14 cellular contexts compared by ENCODE assay signal in the genomic region with DNA sequence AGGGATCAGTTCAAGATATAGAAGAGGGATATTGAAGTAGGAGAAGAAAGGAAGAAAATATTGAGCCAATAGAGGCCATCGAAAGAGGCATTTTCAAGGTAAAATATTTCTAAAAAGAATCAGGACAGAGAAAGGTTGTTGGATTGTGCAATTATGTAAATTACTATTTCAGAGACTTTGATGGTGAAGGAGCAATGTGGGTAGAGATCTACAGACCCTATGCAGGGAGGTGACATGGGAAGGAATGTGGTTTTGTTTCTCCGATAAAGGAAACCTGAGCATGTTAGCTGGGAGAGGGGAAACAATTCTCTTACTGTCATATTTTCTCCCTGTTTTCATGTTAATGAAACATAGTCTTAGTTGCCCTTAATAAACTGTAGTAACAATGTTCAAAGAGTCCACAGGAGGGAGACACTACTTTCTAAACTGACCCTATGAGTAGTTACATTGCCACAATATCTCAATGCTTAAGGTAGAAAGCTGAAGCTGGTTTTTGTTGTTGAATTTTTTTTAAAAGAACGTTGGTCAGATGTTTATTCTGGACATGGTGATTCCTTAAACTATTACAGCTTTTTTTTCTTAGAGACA.
DNase-seq lines count a peak whose midpoint lies in the region; ATAC-seq, FAIRE-seq and TF ChIP-seq lines count a peak whose summit lies in the region.
"Had no signal": no experiment of that assay in that cellular context is flagged by ENCODE, and none has a peak within 500 bp of the region (broad histone marks: within the 10 kb centered on the region; RNA-seq: fewer than 3 reads in every experiment).

No MANE protein-coding gene starts in this region.

- H3K27ac ChIP-seq in liver (ENCODE audit: low read depth in 1 of 2, low read length in 2 of 2), result no peak overlapping the region
- H3K27ac ChIP-seq in HepG2 (ENCODE audit: extremely low read length, insufficient read depth, low read length), result no peak overlapping the region
- no peak overlapping the region for H3K27ac ChIP-seq in Panc1 (ENCODE audit: low read length)
- H3K27ac ChIP-seq in MM.1S (ENCODE audit: low read length), result no peak overlapping the region
- H3K27ac ChIP-seq: dorsolateral prefrontal cortex, spleen had no signal

- H3F3A ChIP-seq in MM.1S (ENCODE audit: insufficient read depth, low read length), result no peaks in the 10 kb centered on the region

- H4K20me1 ChIP-seq in HepG2 (ENCODE audit: insufficient read depth, low read length) (no peaks in the 10 kb centered on the region), MM.1S (ENCODE audit: insufficient read depth, low read length) (no peaks in the 10 kb centered on the region)

- H3K36me3 ChIP-seq in liver (ENCODE audit: control insufficient read depth in 4 of 4, insufficient read depth in 3 of 4, low read depth in 1 of 4, low read length in 3 of 4), result no peaks in the 10 kb centered on the region
- H3K36me3 ChIP-seq in HepG2 (replicated peaks in 1 of 2; ENCODE audit: control insufficient read depth in 1 of 2, insufficient read depth in 2 of 2, low read length in 2 of 2), result no peaks in the 10 kb centered on the region
- no peaks in the 10 kb centered on the region for H3K36me3 ChIP-seq in Panc1 (ENCODE audit: control insufficient read depth, insufficient read depth, low read length)
- no peaks in the 10 kb centered on the region for H3K36me3 ChIP-seq in MM.1S (replicated peaks; ENCODE audit: insufficient read depth, low read length)
- H3K36me3 ChIP-seq: spleen had no signal

- H2AFZ ChIP-seq in HepG2 (ENCODE audit: low read length) (no peak overlapping the region), MM.1S (ENCODE audit: low read length) (no peak overlapping the region)

- FAIRE-seq in HepG2 (lab: Jason Lieb, UNC), result no peak

- no peaks in the 10 kb centered on the region for H3K9me2 ChIP-seq in MM.1S (replicated peaks; ENCODE audit: insufficient read depth, low read length)

- H3K9ac ChIP-seq in liver (ENCODE audit: low read depth in 1 of 2, low read length in 2 of 2), result no peak overlapping the region
- H3K9ac ChIP-seq in HepG2 (ENCODE audit: insufficient read depth, low read depth, low read length), result no peak overlapping the region
- H3K9ac ChIP-seq in MM.1S (ENCODE audit: low read length), result no peak overlapping the region

- DNase-seq in HepG2 (ENCODE audit: low spot score) (no peak), Panc1 (ENCODE audit: low read depth, low spot score) (no peak), foreskin melanocyte (peak; percentile 17), MM.1S (no peak), NCI-H2029 treated with DMSO at 0.1 percent for 48 hours (lab: John Stamatoyannopoulos, UW) (no peak)
- DNase-seq: activated CD4-positive, alpha-beta T cell treated with anti-CD3 and anti-CD28 coated beads, Interleukin-2, amount 10 ng/mL, durations not matched to agents 7 days and 5 days; activated naive CD4-positive, alpha-beta T cell treated with Interleukin-2 at 50 U/mL for 16 hours; dorsolateral prefrontal cortex; NCI-H1694; spleen had no signal

- no peak for ATAC-seq in HepG2
- ATAC-seq in Panc1, result no peak
- ATAC-seq in GM19035 (IDR thresholded peaks at IDR 0.05; ENCODE audit: unreplicated experiment), result no peak
- ATAC-seq in GM19324 (IDR thresholded peaks at IDR 0.05; ENCODE audit: low FRiP score, unreplicated experiment), result no peak
- ATAC-seq: Right ventricle myocardium inferior had no signal

- H3K4me1 ChIP-seq in liver (ENCODE audit: control insufficient read depth in 4 of 4, insufficient read depth in 4 of 4, low read length in 3 of 4), result no peaks in the 10 kb centered on the region
- H3K4me1 ChIP-seq in HepG2 (ENCODE audit: insufficient read depth, low read length), result no peaks in the 10 kb centered on the region
- H3K4me1 ChIP-seq in Panc1 (ENCODE audit: control insufficient read depth, insufficient read depth, low read length), result no peaks in the 10 kb centered on the region
- no peaks in the 10 kb centered on the region for H3K4me1 ChIP-seq in MM.1S (ENCODE audit: low read length)
- H3K4me1 ChIP-seq: spleen had no signal

- CTCF ChIA-PET in HepG2 (lab: Yijun Ruan, JAX; ENCODE audit: low intra/inter-chr PET ratio, low total read pairs), result no interaction called here
- CTCF ChIA-PET in Panc1 (lab: Charles Lee), result no interaction called here

- H3K79me2 ChIP-seq in HepG2 (ENCODE audit: insufficient read depth, low read length) (no peaks in the 10 kb centered on the region), MM.1S (ENCODE audit: low read length) (no peaks in the 10 kb centered on the region)

- WGBS in liver, result 61% methylated on average over 3 of the region's 3 CpGs
- 17% methylated on average over 3 of the region's 3 CpGs for WGBS in HepG2 (ENCODE audit: low lambda C conversion rate)

- no peak for TF ChIP-seq POLR2A in HepG2 (IDR thresholded peaks at IDR 0.05; ENCODE audit: insufficient read depth in 1 of 2, low read depth in 2 of 2, low read length in 2 of 2)

- BruUV-seq in HepG2 (replicated peaks; lab: Mats Ljungman, UMichigan), result no TSS peak
- BruUV-seq in Panc1 (replicated peaks; lab: Mats Ljungman, UMichigan), result no TSS peak

- TF ChIP-seq EP300 in HepG2 (IDR thresholded peaks at IDR 0.05; ENCODE audit: low read depth in 2 of 2, low read length in 2 of 2), result no peak
- no peak for TF ChIP-seq EP300 in HepG2 (CRISPR knock-in tag; IDR thresholded peaks at IDR 0.05; ENCODE audit: borderline replicate concordance)

- intact Hi-C loops in HepG2 (cut with micrococcal nuclease; ENCODE audit: unreplicated experiment), result no loop called here
- intact Hi-C loops in Panc1 (cut with micrococcal nuclease; ENCODE audit: unreplicated experiment), result no loop called here

- no peak overlapping the region for H3K4me3 ChIP-seq in liver (ENCODE audit: low read depth in 1 of 3, low read length in 3 of 3)
- H3K4me3 ChIP-seq in HepG2 (replicated peaks in 1 of 3; ENCODE audit: insufficient read depth in 1 of 3, low read depth in 2 of 3, low read length in 3 of 3), result no peak overlapping the region
- no peak overlapping the region for H3K4me3 ChIP-seq in Panc1 (ENCODE audit: low read depth in 2 of 2, low read length in 2 of 2)
- no peak overlapping the region for H3K4me3 ChIP-seq in MM.1S (ENCODE audit: low read length)
- H3K4me3 ChIP-seq: dorsolateral prefrontal cortex, spleen had no signal

- no peaks in the 10 kb centered on the region for H3K27me3 ChIP-seq in liver (ENCODE audit: control insufficient read depth in 4 of 4, insufficient read depth in 4 of 4, low read length in 3 of 4)
- no peaks in the 10 kb centered on the region for H3K27me3 ChIP-seq in HepG2 (ENCODE audit: control insufficient read depth in 1 of 2, insufficient read depth in 2 of 2, low read length in 2 of 2)
- no peaks in the 10 kb centered on the region for H3K27me3 ChIP-seq in Panc1 (ENCODE audit: control insufficient read depth, insufficient read depth, low read length)
- no peaks in the 10 kb centered on the region for H3K27me3 ChIP-seq in MM.1S (replicated peaks; ENCODE audit: insufficient read depth, low read length)
- H3K27me3 ChIP-seq: dorsolateral prefrontal cortex, spleen had no signal

- in situ Hi-C loops in HepG2 (cut with HindIII; ENCODE audit: extremely low pct_ligation_motif_present, low pct_unique_long_range_greater_than_20kb), result no loop called here
- in situ Hi-C loops in Panc1 (cut with HindIII; ENCODE audit: low pct_unique_long_range_greater_than_20kb, low sequenced_read_pairs), result no loop called here

- TF ChIP-seq CTCF in liver (IDR thresholded peaks at IDR 0.05; ENCODE audit: low read depth, low read length, missing input control), result peak; percentile 20
- TF ChIP-seq CTCF in HepG2 (CRISPR knock-in tag; IDR thresholded peaks at IDR 0.05), result no peak
- peak; percentile 8; the same call in 1 of the 2 replicates for TF ChIP-seq CTCF in Panc1 (IDR thresholded peaks at IDR 0.05)
- TF ChIP-seq CTCF in MM.1S (IDR thresholded peaks at IDR 0.05; ENCODE audit: low read length), result no peak

- H3K9me3 ChIP-seq in liver (ENCODE audit: control insufficient read depth in 4 of 4, low read length in 3 of 4) (no peaks in the 10 kb centered on the region), HepG2 (ENCODE audit: low read length) (peaks cover 86% of the 10 kb centered on the region), Panc1 (ENCODE audit: control insufficient read depth, insufficient read depth, low read depth, low read length) (no peaks in the 10 kb centered on the region), MM.1S (replicated peaks; ENCODE audit: insufficient read depth, low read length) (no peaks in the 10 kb centered on the region)

- H3K4me2 ChIP-seq in HepG2 (ENCODE audit: low read depth, low read length) (no peak overlapping the region), MM.1S (ENCODE audit: low read depth, low read length) (no peak overlapping the region)

- TF ChIP-seq RAD21 in liver (IDR thresholded peaks at IDR 0.05) (peak; percentile 51 to 63), HepG2 (CRISPR knock-in tag; IDR thresholded peaks at IDR 0.05) (no peak)

- POLR2A ChIA-PET in HepG2 (lab: Yijun Ruan, JAX) (no interaction called here), Panc1 (lab: Charles Lee) (no interaction called here)

TF ChIP-seq in liver, 16 proteins besides CTCF, POLR2A, EP300 and RAD21 (continues in another document):
- TF ChIP-seq HNF4G (IDR thresholded peaks at IDR 0.05), result no peak
- TF ChIP-seq FOXA1 (IDR thresholded peaks at IDR 0.05), result no peak
- TF ChIP-seq, protein P1, sequence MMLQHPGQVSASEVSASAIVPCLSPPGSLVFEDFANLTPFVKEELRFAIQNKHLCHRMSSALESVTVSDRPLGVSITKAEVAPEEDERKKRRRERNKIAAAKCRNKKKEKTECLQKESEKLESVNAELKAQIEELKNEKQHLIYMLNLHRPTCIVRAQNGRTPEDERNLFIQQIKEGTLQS (IDR thresholded peaks at IDR 0.05), result no peak
- no peak for TF ChIP-seq JUND (IDR thresholded peaks at IDR 0.05)
- TF ChIP-seq TAF1 (conservative IDR thresholded peaks at IDR 0.05), result no peak
- no peak for TF ChIP-seq GABPA (IDR thresholded peaks at IDR 0.05 in 1 of 2, conservative IDR thresholded peaks at IDR 0.05 in 1 of 2)

TF ChIP-seq in HepG2, 621 proteins besides CTCF, POLR2A, EP300 and RAD21 (continues in another document):
- no peak for TF ChIP-seq HOXA3 (CRISPR knock-in tag; IDR thresholded peaks at IDR 0.05)
- no peak for TF ChIP-seq HOXD1 (CRISPR knock-in tag; IDR thresholded peaks at IDR 0.05)
- no peak for TF ChIP-seq SALL2 (CRISPR knock-in tag; IDR thresholded peaks at IDR 0.05)
- no peak for TF ChIP-seq ONECUT2 (CRISPR knock-in tag; IDR thresholded peaks at IDR 0.05)
- no peak for TF ChIP-seq ETS1 (CRISPR knock-in tag; IDR thresholded peaks at IDR 0.05)
- TF ChIP-seq EEA1 (CRISPR knock-in tag; IDR thresholded peaks at IDR 0.05; ENCODE audit: borderline replicate concordance), result no peak
- TF ChIP-seq SRF (IDR thresholded peaks at IDR 0.05; ENCODE audit: low read depth, low read length), result no peak

Comparison
In these comparisons a context has a peak if more than half of its experiments do, and no peak if none do; other contexts are left out.
1. CTCF ChIP-seq: peak in liver (single experiment) and Panc1 (single experiment); none in HepG2 (single experiment) and MM.1S (single experiment).